1 cellular context compared by ENCODE assay signal in the genomic region with DNA sequence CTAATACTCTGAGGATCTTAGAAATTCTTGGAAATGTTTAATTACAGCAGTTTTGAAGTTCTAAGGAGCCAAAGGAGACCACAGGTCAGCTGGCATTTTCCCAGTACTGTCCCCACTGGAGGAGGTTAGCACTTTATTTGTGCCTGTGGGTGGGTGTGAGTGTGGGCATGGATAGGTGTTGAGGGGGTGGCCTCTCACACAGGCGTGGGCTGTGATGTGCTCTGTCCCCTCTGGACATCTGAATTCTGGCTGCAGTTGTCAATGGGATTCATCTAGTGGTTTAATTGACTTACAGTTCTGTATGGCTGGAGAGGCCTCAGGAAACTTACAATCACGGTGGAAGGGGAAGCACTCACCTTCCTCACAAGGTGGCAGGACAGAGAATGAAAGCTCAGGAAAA.
TF ChIP-seq lines count a peak whose summit lies in the region.

No MANE protein-coding gene starts in this region.

TF ChIP-seq in A549, 52 proteins besides CTCF, POLR2A, EP300 and RAD21 (continued from another document):
- no peak for TF ChIP-seq ZFP36 (IDR thresholded peaks at IDR 0.05; ENCODE audit: borderline replicate concordance, partially characterized antibody)
- no peak for TF ChIP-seq KDM5A (IDR thresholded peaks at IDR 0.05)
- TF ChIP-seq FOSB (CRISPR knock-in tag; IDR thresholded peaks at IDR 0.05), result no peak
- TF ChIP-seq NPAS2 (CRISPR knock-in tag; IDR thresholded peaks at IDR 0.05; ENCODE audit: borderline replicate concordance), result no peak
- TF ChIP-seq, protein P1, sequence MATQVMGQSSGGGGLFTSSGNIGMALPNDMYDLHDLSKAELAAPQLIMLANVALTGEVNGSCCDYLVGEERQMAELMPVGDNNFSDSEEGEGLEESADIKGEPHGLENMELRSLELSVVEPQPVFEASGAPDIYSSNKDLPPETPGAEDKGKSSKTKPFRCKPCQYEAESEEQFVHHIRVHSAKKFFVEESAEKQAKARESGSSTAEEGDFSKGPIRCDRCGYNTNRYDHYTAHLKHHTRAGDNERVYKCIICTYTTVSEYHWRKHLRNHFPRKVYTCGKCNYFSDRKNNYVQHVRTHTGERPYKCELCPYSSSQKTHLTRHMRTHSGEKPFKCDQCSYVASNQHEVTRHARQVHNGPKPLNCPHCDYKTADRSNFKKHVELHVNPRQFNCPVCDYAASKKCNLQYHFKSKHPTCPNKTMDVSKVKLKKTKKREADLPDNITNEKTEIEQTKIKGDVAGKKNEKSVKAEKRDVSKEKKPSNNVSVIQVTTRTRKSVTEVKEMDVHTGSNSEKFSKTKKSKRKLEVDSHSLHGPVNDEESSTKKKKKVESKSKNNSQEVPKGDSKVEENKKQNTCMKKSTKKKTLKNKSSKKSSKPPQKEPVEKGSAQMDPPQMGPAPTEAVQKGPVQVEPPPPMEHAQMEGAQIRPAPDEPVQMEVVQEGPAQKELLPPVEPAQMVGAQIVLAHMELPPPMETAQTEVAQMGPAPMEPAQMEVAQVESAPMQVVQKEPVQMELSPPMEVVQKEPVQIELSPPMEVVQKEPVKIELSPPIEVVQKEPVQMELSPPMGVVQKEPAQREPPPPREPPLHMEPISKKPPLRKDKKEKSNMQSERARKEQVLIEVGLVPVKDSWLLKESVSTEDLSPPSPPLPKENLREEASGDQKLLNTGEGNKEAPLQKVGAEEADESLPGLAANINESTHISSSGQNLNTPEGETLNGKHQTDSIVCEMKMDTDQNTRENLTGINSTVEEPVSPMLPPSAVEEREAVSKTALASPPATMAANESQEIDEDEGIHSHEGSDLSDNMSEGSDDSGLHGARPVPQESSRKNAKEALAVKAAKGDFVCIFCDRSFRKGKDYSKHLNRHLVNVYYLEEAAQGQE (IDR thresholded peaks at IDR 0.05), result no peak
- no peak for TF ChIP-seq CBX8 (IDR thresholded peaks at IDR 0.05)
- no peak for TF ChIP-seq RCOR1 (IDR thresholded peaks at IDR 0.05; ENCODE audit: low read depth, low read length)
